In the genomic region with DNA sequence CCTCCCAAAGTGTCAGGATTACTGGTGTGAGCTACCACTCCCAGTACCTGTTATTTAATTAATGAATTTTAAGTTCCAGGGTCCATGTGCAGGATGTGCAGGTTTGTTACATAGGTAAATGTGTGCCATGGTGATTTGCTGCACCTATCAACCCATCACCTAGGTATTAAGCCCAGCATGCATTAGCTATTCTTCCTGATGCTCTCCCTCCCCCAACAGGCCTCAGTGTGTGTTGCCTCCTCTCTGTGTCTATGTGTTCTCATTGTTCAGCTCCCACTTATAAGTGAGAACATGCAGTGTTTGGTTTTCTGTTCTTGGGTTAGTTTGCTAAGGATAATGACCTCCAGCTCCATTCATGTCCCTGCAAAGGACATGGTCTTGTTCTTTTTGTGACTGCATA, we compare ENCODE assay signal across 9 cellular contexts. TPM values are rescaled to one million over a fixed set of nuclear protein-coding genes. Genes with fewer than 3 reads are reported as not detected.
DNase-seq lines count a peak whose midpoint lies in the region; ATAC-seq and TF ChIP-seq lines count a peak whose summit lies in the region.
"Not testable (repeated sequence)": the region's sequence is repeated elsewhere in the genome, so short reads cannot be mapped to it uniquely, and the experiment has no call there.
"Had no signal": no experiment of that assay in that cellular context is flagged by ENCODE, and none has a peak within 500 bp of the region (broad histone marks: within the 10 kb centered on the region; RNA-seq: fewer than 3 reads in every experiment).

No MANE protein-coding gene starts in this region.

- peaks cover 18% of the 10 kb centered on the region for H3K4me1 ChIP-seq in CD8-positive, alpha-beta memory T cell (ENCODE audit: insufficient read depth, low read length)
- not testable (repeated sequence) for H3K4me1 ChIP-seq in SK-N-SH (ENCODE audit: control insufficient read depth in 1 of 2, insufficient read depth in 2 of 2, low read depth in 1 of 2, low read length in 1 of 2); duodenal mucosa (ENCODE audit: control insufficient read depth in 1 of 2, insufficient read depth in 2 of 2, low read length in 2 of 2)
- H3K4me1 ChIP-seq in stomach = peaks cover 0 to 16% (median 10%) of the 10 kb centered on the region in 4 donors

- CTCF ChIA-PET in CD8-positive, alpha-beta memory T cell (lab: Charles Lee) = interaction anchor here (1.0 to 1.9 kb wide), 3 partner anchors 12 to 174 kb away, joined by 3 to 6 read pairs (median 3); partner anchors contain the start of gene TBL2
- CTCF ChIA-PET in SK-N-SH (lab: Yijun Ruan, JAX) = interaction anchor here (1.0 to 3.2 kb wide), 4 partner anchors 9 to 168 kb away, joined by 3 to 12 read pairs (median 4); partner anchors contain the start of genes BCL7B and TBL2

- peaks cover 0 to 25% (median 0%) of the 10 kb centered on the region in 3 donors for H3K36me3 Mint-ChIP-seq in CD8-positive, alpha-beta memory T cell
- peaks cover 5 to 16% of the 10 kb centered on the region in 2 donors for H3K36me3 Mint-ChIP-seq in activated T-cell treated with anti-CD3 and anti-CD28 coated beads, Interleukin-2, amount 50 U/mL, for 72 hours (ENCODE audit: insufficient read depth in 2 of 2)
- H3K36me3 Mint-ChIP-seq in naive B cell = peaks cover 8 to 13% of the 10 kb centered on the region in 2 donors

- H3K27ac Mint-ChIP-seq in CD8-positive, alpha-beta memory T cell = peak overlapping the region; percentile 37 to 89 (median 72)
- H3K27ac Mint-ChIP-seq in activated T-cell treated with anti-CD3 and anti-CD28 coated beads, Interleukin-2, amount 50 U/mL, for 72 hours = not testable (repeated sequence)
- H3K27ac Mint-ChIP-seq in naive B cell = peak overlapping the region in 4 of 6 donors; percentile 8 to 82 (median 53)

- H3F3A ChIP-seq in SK-N-SH (replicated peaks; ENCODE audit: insufficient read depth) = peaks cover 24% of the 10 kb centered on the region

- not testable (repeated sequence) for H2AFZ ChIP-seq in SK-N-SH (ENCODE audit: low read depth)

- not testable (repeated sequence) for TF ChIP-seq EP300 in SK-N-SH (IDR thresholded peaks at IDR 0.05; ENCODE audit: borderline replicate concordance in 1 of 2, low read depth in 1 of 2, low read length in 1 of 2); stomach (IDR thresholded peaks at IDR 0.05)

- DNase-seq in CD8-positive, alpha-beta memory T cell; SK-N-SH; activated T-cell treated with anti-CD3 and anti-CD28 coated beads, Interleukin-2, amount 50 U/mL, for 72 hours; naive B cell; stomach: not testable (repeated sequence)

- not testable (repeated sequence) for H3K27me3 ChIP-seq in CD8-positive, alpha-beta memory T cell (ENCODE audit: insufficient read depth, low read length, poor library complexity, severe bottlenecking); SK-N-SH (ENCODE audit: insufficient read depth); duodenal mucosa (ENCODE audit: control insufficient read depth in 1 of 2, insufficient read depth in 2 of 2, low read length in 2 of 2); stomach

- not testable (repeated sequence) for H4K20me1 ChIP-seq in SK-N-SH (ENCODE audit: insufficient read depth)

- intact Hi-C loops in stomach (cut with DNase I; ENCODE audit: low total_unique reads) = not testable (repeated sequence)

- POLR2A ChIA-PET in CD8-positive, alpha-beta memory T cell (lab: Charles Lee) = interaction anchor here (0.5 to 1.8 kb wide), 5 partner anchors 9 to 1096 kb away, joined by 3 to 10 read pairs (median 3); partner anchors contain the start of genes BAZ1B, BCL7B and TBL2
- POLR2A ChIA-PET in SK-N-SH (lab: Yijun Ruan, JAX) = interaction anchor here (1.0 to 1.1 kb wide), 3 partner anchors 10 to 44 kb away, joined by 3 to 6 read pairs (median 5); partner anchors contain the start of gene BAZ1B

- not testable (repeated sequence) for H3K27ac ChIP-seq in CD8-positive, alpha-beta memory T cell (ENCODE audit: low read depth, low read length); SK-N-SH (ENCODE audit: low read depth in 2 of 2, low read length in 1 of 2); duodenal mucosa (ENCODE audit: low read depth, low read length)
- H3K27ac ChIP-seq in stomach = peak overlapping the region in 1 of 5 donors; percentile 23

- peaks cover 12% of the 10 kb centered on the region for H3K36me3 ChIP-seq in CD8-positive, alpha-beta memory T cell (ENCODE audit: insufficient read depth, low read length)
- peaks cover 25 to 27% of the 10 kb centered on the region in 2 experiments for H3K36me3 ChIP-seq in SK-N-SH (replicated peaks in 1 of 2; ENCODE audit: control insufficient read depth in 1 of 2, insufficient read depth in 2 of 2, low read length in 1 of 2)
- peaks cover 17 to 25% of the 10 kb centered on the region in 2 donors for H3K36me3 ChIP-seq in duodenal mucosa (ENCODE audit: control insufficient read depth in 1 of 2, insufficient read depth in 2 of 2, low read length in 2 of 2)
- H3K36me3 ChIP-seq in stomach = peaks cover 14 to 28% (median 27%) of the 10 kb centered on the region in 4 donors

- not testable (repeated sequence) for TF ChIP-seq POLR2A in stomach (IDR thresholded peaks at IDR 0.05)

- not testable (repeated sequence) for H3K27me3 Mint-ChIP-seq in CD8-positive, alpha-beta memory T cell; activated T-cell treated with anti-CD3 and anti-CD28 coated beads, Interleukin-2, amount 50 U/mL, for 72 hours (ENCODE audit: low read depth); naive B cell

- not testable (repeated sequence) for H3K9me3 Mint-ChIP-seq in CD8-positive, alpha-beta memory T cell; activated T-cell treated with anti-CD3 and anti-CD28 coated beads, Interleukin-2, amount 50 U/mL, for 72 hours; naive B cell

- not testable (repeated sequence) for H3K9me3 ChIP-seq in CD8-positive, alpha-beta memory T cell (ENCODE audit: low read length); SK-N-SH; duodenal mucosa (ENCODE audit: control insufficient read depth in 1 of 2, low read length in 2 of 2); stomach

- TF ChIP-seq RAD21 in SK-N-SH (IDR thresholded peaks at IDR 0.05; ENCODE audit: low read length) = not testable (repeated sequence)

- peak overlapping the region; percentile 45 for H3K4me3 ChIP-seq in CD8-positive, alpha-beta memory T cell (ENCODE audit: low read length)
- H3K4me3 ChIP-seq in SK-N-SH (ENCODE audit: low read depth in 2 of 2, low read length in 1 of 2) (peak overlapping the region in 1 of 2 experiments; percentile 21; a peak in 1 of 4 replicates), duodenal mucosa (ENCODE audit: low read depth in 1 of 2, low read length in 2 of 2) (peak overlapping the region; percentile 82 to 86), stomach (peak overlapping the region; percentile 17 to 45 (median 30))

- peaks cover 17 to 24% (median 19%) of the 10 kb centered on the region in 3 donors for H3K4me1 Mint-ChIP-seq in CD8-positive, alpha-beta memory T cell
- H3K4me1 Mint-ChIP-seq in activated T-cell treated with anti-CD3 and anti-CD28 coated beads, Interleukin-2, amount 50 U/mL, for 72 hours (ENCODE audit: low read depth) = peaks cover 37% of the 10 kb centered on the region
- H3K4me1 Mint-ChIP-seq in naive B cell = peaks cover 7 to 22% (median 16%) of the 10 kb centered on the region in 3 donors

- peak overlapping the region; percentile 68 to 92 (median 86) for H3K4me3 Mint-ChIP-seq in CD8-positive, alpha-beta memory T cell
- H3K4me3 Mint-ChIP-seq in activated T-cell treated with anti-CD3 and anti-CD28 coated beads, Interleukin-2, amount 50 U/mL, for 72 hours = peak overlapping the region; percentile 50 to 70
- H3K4me3 Mint-ChIP-seq in naive B cell = peak overlapping the region; percentile 59 to 91 (median 84)

- peak overlapping the region; percentile 46 for H3K4me2 ChIP-seq in SK-N-SH

- H3K9ac ChIP-seq in SK-N-SH = not testable (repeated sequence)
- peak overlapping the region; percentile 58 to 77 for H3K9ac ChIP-seq in duodenal mucosa (ENCODE audit: low read depth in 1 of 2, low read length in 2 of 2)

- not testable (repeated sequence) for TF ChIP-seq CTCF in SK-N-SH (IDR thresholded peaks at IDR 0.05); stomach (IDR thresholded peaks at IDR 0.05)

- not testable (repeated sequence) for H3K79me2 ChIP-seq in SK-N-SH (ENCODE audit: insufficient read depth)

- ATAC-seq in activated T-cell treated with anti-CD3 and anti-CD28 coated beads, Interleukin-2, amount 50 U/mL, for 72 hours (replicated peaks in 1 of 2); naive B cell (ENCODE audit: low read depth in 2 of 2): not testable (repeated sequence)

- not testable (repeated sequence) for H3K9me2 ChIP-seq in SK-N-SH

RNA-seq across cellular contexts. Expression of gene BCL7B, which starts 8.9 kb away (rescaled TPM):
- total RNA-seq in CD8-positive, alpha-beta memory T cell = 10 to 100 TPM; 68.9 to 72.6 TPM
- 101 TPM for polyA plus RNA-seq in CD8-positive, alpha-beta memory T cell
- polyA plus RNA-seq in SK-N-SH (2012; rRNA removed) (107 and 114 TPM in 2 replicates), naive B cell (ENCODE audit: low read depth in 6 of 6) (100 to 1,000 TPM in 1 of 6 donors, 10 to 100 TPM in 5; 83.3 to 112 (median 88.9) TPM), stomach (10 to 100 TPM; 39.1 to 75.6 (median 54.7) TPM)
- polyA plus RNA-seq in SK-N-SH (2012; cell fraction: cytosol; rRNA removed) = 89.6 and 97.3 TPM in 2 replicates
- polyA plus RNA-seq in SK-N-SH (2012; cell fraction: nucleus; rRNA removed) = 64.0 and 86.4 TPM in 2 replicates
- 10 to 100 TPM; 64.7 to 71.6 TPM for total RNA-seq in activated T-cell treated with anti-CD3 and anti-CD28 coated beads, Interleukin-2, amount 50 U/mL, for 72 hours
- 100 to 1,000 TPM in 1 of 5 donors, 10 to 100 TPM in 3, 1 to 10 TPM in 1; 9.0 to 105 (median 76.1) TPM for total RNA-seq in stomach

RNA-seq across cellular contexts. Expression of gene TBL2, which starts 11.9 kb away (rescaled TPM):
- 10 to 100 TPM; 29.1 to 31.3 TPM for total RNA-seq in CD8-positive, alpha-beta memory T cell
- polyA plus RNA-seq in CD8-positive, alpha-beta memory T cell = 17.0 TPM
- polyA plus RNA-seq in SK-N-SH (2012; rRNA removed) (45.5 and 63.6 TPM in 2 replicates), naive B cell (ENCODE audit: low read depth in 6 of 6) (10 to 100 TPM; 15.6 to 34.0 (median 21.3) TPM), stomach (10 to 100 TPM in 1 of 3 donors, 1 to 10 TPM in 2; 8.9 to 11.8 (median 9.5) TPM)
- 21.7 and 40.1 TPM in 2 replicates for polyA plus RNA-seq in SK-N-SH (2012; cell fraction: cytosol; rRNA removed)
- 59.0 and 76.7 TPM in 2 replicates for polyA plus RNA-seq in SK-N-SH (2012; cell fraction: nucleus; rRNA removed)
- total RNA-seq in activated T-cell treated with anti-CD3 and anti-CD28 coated beads, Interleukin-2, amount 50 U/mL, for 72 hours = 10 to 100 TPM; 27.7 to 29.6 TPM
- 100 to 1,000 TPM in 1 of 5 donors, 10 to 100 TPM in 3, 1 to 10 TPM in 1; 1.2 to 176 (median 43.0) TPM for total RNA-seq in stomach

RNA-seq across cellular contexts. Expression of gene BAZ1B, which starts 44.3 kb away (rescaled TPM):
- 100 to 1,000 TPM; 112 to 118 TPM for total RNA-seq in CD8-positive, alpha-beta memory T cell
- 31.1 TPM for polyA plus RNA-seq in CD8-positive, alpha-beta memory T cell
- polyA plus RNA-seq in SK-N-SH (2012; rRNA removed) = 19.7 and 20.9 TPM in 2 replicates
- polyA plus RNA-seq in SK-N-SH (2012; cell fraction: cytosol; rRNA removed) = 27.7 and 28.8 TPM in 2 replicates
- 22.7 and 29.4 TPM in 2 replicates for polyA plus RNA-seq in SK-N-SH (2012; cell fraction: nucleus; rRNA removed)
- 100 to 1,000 TPM in 1 of 2 donors, 10 to 100 TPM in 1; 94.5 to 105 TPM for total RNA-seq in activated T-cell treated with anti-CD3 and anti-CD28 coated beads, Interleukin-2, amount 50 U/mL, for 72 hours
- 10 to 100 TPM in 5 of 6 donors, 1 to 10 TPM in 1; 8.6 to 31.2 (median 13.5) TPM for polyA plus RNA-seq in naive B cell (ENCODE audit: low read depth in 6 of 6)
- total RNA-seq in stomach = 100 to 1,000 TPM in 1 of 5 donors, 10 to 100 TPM in 4; 43.0 to 210 (median 52.2) TPM
- 10 to 100 TPM in 2 of 3 donors, 1 to 10 TPM in 1; 8.9 to 18.9 (median 14.4) TPM for polyA plus RNA-seq in stomach

RNA-seq across cellular contexts. Expression of gene MLXIPL, which starts 57.9 kb away (rescaled TPM):
- not detected for total RNA-seq in CD8-positive, alpha-beta memory T cell
- not detected for polyA plus RNA-seq in CD8-positive, alpha-beta memory T cell
- polyA plus RNA-seq in SK-N-SH (2012; rRNA removed) = 0.21 and 0.32 TPM in 2 replicates
- 0.03 and 0.05 TPM in 2 replicates for polyA plus RNA-seq in SK-N-SH (2012; cell fraction: cytosol; rRNA removed)
- polyA plus RNA-seq in SK-N-SH (2012; cell fraction: nucleus; rRNA removed) = 1.3 and 1.8 TPM in 2 replicates
- under 1 TPM in 1 of 2 donors, not detected in 1; 0.14 TPM for total RNA-seq in activated T-cell treated with anti-CD3 and anti-CD28 coated beads, Interleukin-2, amount 50 U/mL, for 72 hours
- polyA plus RNA-seq in naive B cell (ENCODE audit: low read depth in 6 of 6) = not detected
- 100 to 1,000 TPM in 1 of 5 donors, 10 to 100 TPM in 3, 1 to 10 TPM in 1; 4.4 to 102 (median 16.1) TPM for total RNA-seq in stomach
- 1 to 10 TPM; 2.4 to 3.1 (median 2.6) TPM for polyA plus RNA-seq in stomach
- total RNA-seq: chondrocyte, G401, occipital lobe had no signal
